Comparison of ENCODE assay signal across 22 cellular contexts in the genomic region with DNA sequence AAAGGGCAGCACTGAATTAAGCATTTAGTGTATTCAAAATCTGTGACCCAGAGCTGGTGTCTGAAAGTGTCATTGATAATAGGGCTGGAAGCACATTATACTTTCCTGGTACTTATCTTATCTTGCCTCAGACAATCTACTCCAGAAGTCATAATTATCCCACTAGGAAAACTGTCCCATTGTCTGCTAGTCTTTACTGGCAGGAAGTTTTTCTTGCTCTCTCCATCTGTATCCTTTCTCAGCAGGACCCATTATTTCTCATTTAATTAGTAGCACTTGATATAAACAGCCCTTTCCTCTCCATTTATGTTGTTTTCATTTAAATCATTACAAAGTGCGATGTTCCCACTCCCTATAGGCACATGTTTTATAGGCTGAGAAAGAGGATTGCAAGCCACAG. TPM values are rescaled to one million over a fixed set of nuclear protein-coding genes. Genes with fewer than 3 reads are reported as not detected.
DNase-seq lines count a peak whose midpoint lies in the region; ATAC-seq, FAIRE-seq and TF ChIP-seq lines count a peak whose summit lies in the region.
"Had no signal": no experiment of that assay in that cellular context is flagged by ENCODE, and none has a peak within 500 bp of the region (broad histone marks: within the 10 kb centered on the region; RNA-seq: fewer than 3 reads in every experiment).

No MANE protein-coding gene starts in this region.

- H3K4ac ChIP-seq in mesendoderm (ENCODE audit: low read depth, low read length), result no peak overlapping the region

- H2AK5ac ChIP-seq in mesendoderm (ENCODE audit: low read length), result no peak overlapping the region

- intact Hi-C loops in mucosa of descending colon (cut with DNase I, micrococcal nuclease), result no loop called here

- H2BK120ac ChIP-seq in mesendoderm (ENCODE audit: low read depth, low read length), result no peak overlapping the region

- H2BK15ac ChIP-seq in mesendoderm (replicated peaks; ENCODE audit: low read depth), result no peak overlapping the region

- no peaks in the 10 kb centered on the region for H3K4me1 ChIP-seq in HEK293 (ENCODE audit: control insufficient read depth, insufficient read depth, low read length)
- H3K4me1 ChIP-seq in mesendoderm (ENCODE audit: control insufficient read depth, low read depth, low read length), result peaks cover 2% of the 10 kb centered on the region
- no peaks in the 10 kb centered on the region for H3K4me1 ChIP-seq in mucosa of descending colon (ENCODE audit: low read depth)
- H3K4me1 ChIP-seq in osteoblast (ENCODE audit: insufficient read depth, low read length), result no peaks in the 10 kb centered on the region
- H3K4me1 ChIP-seq: Caco-2 had no signal

- ATAC-seq in mucosa of descending colon, result no peak
- ATAC-seq: GM23338, HCT116, K562 had no signal

- no peak overlapping the region for H3K18ac ChIP-seq in mesendoderm (ENCODE audit: low read length)

- POLR2A ChIA-PET in HEK293 (lab: Yijun Ruan, JAX), result no interaction called here

- H3K56ac ChIP-seq in mesendoderm (ENCODE audit: low read length), result no peak overlapping the region

- no peak overlapping the region for H3K9ac ChIP-seq in mesendoderm (ENCODE audit: low read length)

- H3K4me2 ChIP-seq in mesendoderm (ENCODE audit: low read length), result no peak overlapping the region
- H3K4me2 ChIP-seq in osteoblast (ENCODE audit: insufficient read depth, low read length), result no peak overlapping the region
- H3K4me2 ChIP-seq: GM23338 had no signal

- TF ChIP-seq CTCF in HEK293 (tag by site-specific recombination; IDR thresholded peaks at IDR 0.05) (no peak), mucosa of descending colon (IDR thresholded peaks at IDR 0.05) (no peak), osteoblast (IDR thresholded peaks at IDR 0.05; ENCODE audit: extremely low read depth, low read depth, low read length) (no peak)

- no CpG with 5 or more reads among the region's 1 CpG for WGBS in mesendoderm (ENCODE audit: extremely low coverage, insufficient coverage, low lambda C conversion rate)

- H3K23ac ChIP-seq in mesendoderm (ENCODE audit: low read length), result no peak overlapping the region

- H3K79me1 ChIP-seq in mesendoderm (ENCODE audit: low read length), result no peaks in the 10 kb centered on the region

- H3K4me3 ChIP-seq in HEK293 (ENCODE audit: low read depth, low read length) (no peak overlapping the region), mesendoderm (ENCODE audit: low read length) (no peak overlapping the region), mucosa of descending colon (no peak overlapping the region), osteoblast (ENCODE audit: insufficient read depth, low read length) (no peak overlapping the region)
- H3K4me3 ChIP-seq: GM23338, K562 had no signal

- CTCF ChIA-PET in HEK293 (lab: Yijun Ruan, JAX), result interaction anchor here (0.6 kb wide), 1 partner anchor 14 kb away, joined by 3 read pairs; no protein-coding TSS in a partner anchor

- H2AFZ ChIP-seq in osteoblast (ENCODE audit: low read length), result no peak overlapping the region

- no peaks in the 10 kb centered on the region for H3K9me3 ChIP-seq in HEK293 (ENCODE audit: control insufficient read depth, insufficient read depth, low read depth, low read length)
- no peaks in the 10 kb centered on the region for H3K9me3 ChIP-seq in mucosa of descending colon
- no peaks in the 10 kb centered on the region for H3K9me3 ChIP-seq in osteoblast (ENCODE audit: low read depth, low read length)
- H3K9me3 ChIP-seq: Caco-2 had no signal

- H3K79me2 ChIP-seq in mesendoderm (ENCODE audit: control insufficient read depth, insufficient read depth, low read length) (no peaks in the 10 kb centered on the region), osteoblast (ENCODE audit: insufficient read depth, low read length) (no peaks in the 10 kb centered on the region)

- H3K27ac ChIP-seq in HEK293 (ENCODE audit: extremely low read depth, low read depth, low read length), result no peak overlapping the region
- no peak overlapping the region for H3K27ac ChIP-seq in mesendoderm (ENCODE audit: low read depth, low read length)
- H3K27ac ChIP-seq in osteoblast (ENCODE audit: low read depth, low read length), result no peak overlapping the region
- H3K27ac ChIP-seq: C4-2B had no signal

- H3K36me3 ChIP-seq in HEK293 (ENCODE audit: control insufficient read depth in 2 of 2, insufficient read depth in 1 of 2, low read length in 2 of 2) (no peaks in the 10 kb centered on the region), mesendoderm (ENCODE audit: control insufficient read depth, insufficient read depth, low read length) (no peaks in the 10 kb centered on the region), mucosa of descending colon (ENCODE audit: low read depth) (no peaks in the 10 kb centered on the region), osteoblast (ENCODE audit: insufficient read depth, low read length) (no peaks in the 10 kb centered on the region)

- H4K5ac ChIP-seq in mesendoderm (ENCODE audit: low read length), result no peak overlapping the region

- no peak for FAIRE-seq in GM19239 (lab: Jason Lieb, UNC)
- FAIRE-seq: A204.1, D721Med, G401.6, GM12891, HTR-8/SVneo, K562 had no signal

- DNase-seq in NCI-H146 treated with DMSO at 0.1 percent for 48 hours (lab: John Stamatoyannopoulos, UW; ENCODE audit: unreplicated experiment), result peak; percentile 9
- DNase-seq in NCI-H2227 treated with DMSO at 0.1 percent for 48 hours (lab: John Stamatoyannopoulos, UW), result peak; percentile 90
- DNase-seq in mesendoderm, result peak; percentile 63
- DNase-seq in mucosa of descending colon, result no peak
- DNase-seq in GM19239 (ENCODE audit: insufficient read length, low spot score), result no peak
- DNase-seq in osteoblast (ENCODE audit: insufficient read length, low spot score, missing footprints), result no peak
- DNase-seq: AML-193; Caco-2; CD4-positive, alpha-beta T cell; H7; IMR-90 had no signal

- H4K8ac ChIP-seq in mesendoderm (ENCODE audit: low read depth, low read length), result no peak overlapping the region

- no peak overlapping the region for H2BK5ac ChIP-seq in mesendoderm (ENCODE audit: low read length)

- H4K20me1 ChIP-seq in osteoblast (ENCODE audit: insufficient read depth, low read length), result no peaks in the 10 kb centered on the region

- H3K27me3 ChIP-seq in mesendoderm (ENCODE audit: insufficient read depth, low read length, poor library complexity) (no peaks in the 10 kb centered on the region), osteoblast (ENCODE audit: insufficient read depth, low read length) (no peaks in the 10 kb centered on the region)

TF ChIP-seq in HEK293, 187 proteins besides CTCF, POLR2A, EP300 and RAD21 (continues in another document):
- TF ChIP-seq ZNF341 (tag by site-specific recombination; IDR thresholded peaks at IDR 0.05; ENCODE audit: low read depth), result no peak
- no peak for TF ChIP-seq GLI4 (tag by site-specific recombination; IDR thresholded peaks at IDR 0.05)
- TF ChIP-seq YY1 (tag by site-specific recombination; IDR thresholded peaks at IDR 0.05), result no peak
- no peak for TF ChIP-seq ZNF521 (tag by site-specific recombination; IDR thresholded peaks at IDR 0.05)
- TF ChIP-seq ZNF830 (tag by site-specific recombination; IDR thresholded peaks at IDR 0.05; ENCODE audit: low read depth), result no peak
- TF ChIP-seq SP7 (tag by site-specific recombination; IDR thresholded peaks at IDR 0.05), result peak; percentile 73
- TF ChIP-seq ZNF664 (tag by site-specific recombination; IDR thresholded peaks at IDR 0.05), result peak; percentile 63; the same call in 1 of the 2 replicates
- TF ChIP-seq ZNF513 (tag by site-specific recombination; IDR thresholded peaks at IDR 0.05), result no peak
- TF ChIP-seq, protein P1, sequence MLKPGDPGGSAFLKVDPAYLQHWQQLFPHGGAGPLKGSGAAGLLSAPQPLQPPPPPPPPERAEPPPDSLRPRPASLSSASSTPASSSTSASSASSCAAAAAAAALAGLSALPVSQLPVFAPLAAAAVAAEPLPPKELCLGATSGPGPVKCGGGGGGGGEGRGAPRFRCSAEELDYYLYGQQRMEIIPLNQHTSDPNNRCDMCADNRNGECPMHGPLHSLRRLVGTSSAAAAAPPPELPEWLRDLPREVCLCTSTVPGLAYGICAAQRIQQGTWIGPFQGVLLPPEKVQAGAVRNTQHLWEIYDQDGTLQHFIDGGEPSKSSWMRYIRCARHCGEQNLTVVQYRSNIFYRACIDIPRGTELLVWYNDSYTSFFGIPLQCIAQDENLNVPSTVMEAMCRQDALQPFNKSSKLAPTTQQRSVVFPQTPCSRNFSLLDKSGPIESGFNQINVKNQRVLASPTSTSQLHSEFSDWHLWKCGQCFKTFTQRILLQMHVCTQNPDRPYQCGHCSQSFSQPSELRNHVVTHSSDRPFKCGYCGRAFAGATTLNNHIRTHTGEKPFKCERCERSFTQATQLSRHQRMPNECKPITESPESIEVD (tag by site-specific recombination; IDR thresholded peaks at IDR 0.05), result peak; percentile 26; the same call in 1 of the 2 replicates
- no peak for TF ChIP-seq ZSCAN23 (tag by site-specific recombination; IDR thresholded peaks at IDR 0.05)

RNA-seq across cellular contexts. Expression of gene BARHL2, which starts 36.5 kb away (rescaled TPM):
- polyA plus RNA-seq in mesendoderm (2013, experiment 1 of 2), result 0.01 TPM
- polyA plus RNA-seq in mesendoderm (2013, experiment 2 of 2), result 0.06 TPM
- total RNA-seq in mucosa of descending colon, result not detected
- total RNA-seq in osteoblast, result not detected in 2 replicates
- total RNA-seq: Caco-2; CD4-positive, alpha-beta T cell; GM23338; H7; IMR-90 had no signal
- polyA plus RNA-seq: BJ, GM23338, IMR-90 had no signal

Comparison
In these comparisons a context has a peak if more than half of its experiments do, and no peak if none do; other contexts are left out.
1. DNase-seq: peak in NCI-H146 treated with DMSO at 0.1 percent for 48 hours (single experiment), NCI-H2227 treated with DMSO at 0.1 percent for 48 hours (single experiment) and mesendoderm (single experiment); none in mucosa of descending colon (0 of 3), GM19239 (single experiment) and osteoblast (single experiment).